26 cellular contexts compared by ENCODE assay signal in genomic region chr1:32471695-32472362, GRCh38. TPM values are rescaled to one million over a fixed set of nuclear protein-coding genes. Genes with fewer than 3 reads are reported as not detected.
"Had no signal": no experiment of that assay in that cellular context is flagged by ENCODE, and none has a peak within 500 bp of the region (broad histone marks: within the 10 kb centered on the region; RNA-seq: fewer than 3 reads in every experiment).

No MANE protein-coding gene starts in this region.

- H3K27ac ChIP-seq: brain microvascular endothelial cell, esophagus muscularis mucosa, foreskin keratinocyte, gastroesophageal sphincter, heart right ventricle, WERI-Rb-1 had no signal

- FAIRE-seq: astrocyte, colon had no signal

- H3K9me3 ChIP-seq: esophagus muscularis mucosa, gastroesophageal sphincter, heart right ventricle had no signal

- H3K4me3 ChIP-seq: esophagus muscularis mucosa, gastroesophageal sphincter, heart right ventricle had no signal

- DNase-seq: activated B cell treated with CpG ODN at 0.5 μM for 24 hours; activated CD4-positive, alpha-beta T cell treated with anti-CD3 and anti-CD28 coated beads, Interleukin-2, amount 50 U/mL, for 1 hour; activated CD4-positive, alpha-beta T cell treated with anti-CD3 and anti-CD28 coated beads, Interleukin-2, amount 50 U/mL, for 48 hours; activated CD8-positive, alpha-beta memory T cell treated with anti-CD3 and anti-CD28 coated beads for 24 hours; activated effector memory CD4-positive, alpha-beta T cell treated with Interleukin-2 at 50 U/mL for 16 hours; activated gamma-delta T cell treated with Interleukin-2 at 50 U/mL for 16 hours; activated naive CD4-positive, alpha-beta T cell treated with Interleukin-2 at 50 U/mL for 16 hours; activated T-cell treated with anti-CD3 and anti-CD28 coated beads, Interleukin-2, amount 50 U/mL, for 4 hours; amniotic stem cell; brain microvascular endothelial cell; cortex of kidney; effector CD4-positive, alpha-beta T cell; effector memory CD8-positive, alpha-beta T cell; foreskin keratinocyte; heart right ventricle; T-helper 17 cell; T1000; WERI-Rb-1 had no signal

- H3K4me1 ChIP-seq: esophagus muscularis mucosa, foreskin keratinocyte, gastroesophageal sphincter, heart right ventricle had no signal

- ATAC-seq: activated CD4-positive, CD25-positive, alpha-beta regulatory T cell treated with anti-CD3 and anti-CD28 coated beads, Interleukin-2, amount 50 U/mL, for 24 hours; activated T-helper 17 cell treated with anti-CD3 and anti-CD28 coated beads, Interleukin-2, amount 50 U/mL, for 72 hours; effector memory CD8-positive, alpha-beta T cell; gastroesophageal sphincter; T-helper 17 cell had no signal

- H3K36me3 ChIP-seq: brain microvascular endothelial cell, esophagus muscularis mucosa, gastroesophageal sphincter, heart right ventricle had no signal

RNA-seq across cellular contexts. Expression of gene ZBTB8B, which starts 7.0 kb away (rescaled TPM):
- total RNA-seq: activated CD8-positive, alpha-beta T cell treated with anti-CD3 and anti-CD28 coated beads for 36 hours; activated T-cell treated with anti-CD3 and anti-CD28 coated beads, Interleukin-2, amount 50 U/mL, for 4 hours; activated T-helper 17 cell treated with anti-CD3 and anti-CD28 coated beads, Interleukin-2, amount 50 U/mL, for 72 hours; glomerular endothelial cell; T-helper 17 cell had no signal
- polyA plus RNA-seq: foreskin keratinocyte had no signal
